ENCODE assay signal across 1 cellular context in genomic region chr12:112163056-112163455, GRCh38.
TF ChIP-seq lines count a peak whose summit lies in the region.

No MANE protein-coding gene starts in this region.

TF ChIP-seq in GM12878, 131 proteins besides CTCF, POLR2A, EP300 and RAD21:
- TF ChIP-seq MAX (IDR thresholded peaks at IDR 0.05; ENCODE audit: low read depth, low read length) = no peak
